19 cellular contexts compared by ENCODE assay signal in the genomic region with DNA sequence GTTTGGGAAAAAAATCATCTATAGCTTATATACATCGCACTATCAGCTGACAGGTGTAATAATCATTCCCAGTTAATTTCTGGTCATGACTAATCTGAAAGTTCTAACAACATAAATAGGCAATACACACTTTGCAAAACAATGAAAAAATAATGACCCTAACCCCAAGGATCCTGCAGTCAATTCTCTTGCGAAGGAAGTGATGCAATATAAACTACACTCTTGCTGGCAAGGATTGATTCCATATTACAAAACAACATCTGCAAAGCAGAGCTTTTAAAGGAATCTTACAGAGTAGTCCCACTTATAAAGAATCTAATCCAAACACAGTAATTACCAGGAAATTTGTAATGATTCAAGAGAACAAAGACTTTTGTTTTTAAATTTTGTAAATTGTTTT.
DNase-seq lines count a peak whose midpoint lies in the region; ATAC-seq and TF ChIP-seq lines count a peak whose summit lies in the region.
"Had no signal": no experiment of that assay in that cellular context is flagged by ENCODE, and none has a peak within 500 bp of the region (broad histone marks: within the 10 kb centered on the region; RNA-seq: fewer than 3 reads in every experiment).

No MANE protein-coding gene starts in this region.

- no peaks in the 10 kb centered on the region for H3K36me3 Mint-ChIP-seq in naive thymus-derived CD4-positive, alpha-beta T cell
- H3K36me3 Mint-ChIP-seq: CD8-positive, alpha-beta T cell had no signal

- no peak overlapping the region for H4K8ac ChIP-seq in mesenchymal stem cell (ENCODE audit: low read length)

- no peak overlapping the region for H3K4ac ChIP-seq in mesenchymal stem cell (ENCODE audit: low read depth in 1 of 2, low read length in 2 of 2)

- H3K9ac ChIP-seq in GM23248 (no peak overlapping the region), adipocyte (ENCODE audit: low read length) (no peak overlapping the region), mesenchymal stem cell (ENCODE audit: low read length) (peak overlapping the region; percentile 35)
- H3K9ac ChIP-seq: BLaER1, KMS-11 had no signal

- peaks cover 70% of the 10 kb centered on the region for H3K4me1 ChIP-seq in GM23248 (ENCODE audit: insufficient read depth)
- H3K4me1 ChIP-seq in adipocyte (ENCODE audit: control insufficient read depth, insufficient read depth, low read length), result peaks cover 78% of the 10 kb centered on the region
- H3K4me1 ChIP-seq in mesenchymal stem cell (ENCODE audit: control insufficient read depth, insufficient read depth, low read depth, low read length), result no peaks in the 10 kb centered on the region
- H3K4me1 ChIP-seq in hepatocyte (ENCODE audit: insufficient read depth), result peaks cover 7% of the 10 kb centered on the region
- no peaks in the 10 kb centered on the region for H3K4me1 ChIP-seq in naive thymus-derived CD4-positive, alpha-beta T cell (ENCODE audit: control insufficient read depth in 2 of 2, insufficient read depth in 2 of 2, low read length in 2 of 2)
- H3K4me1 ChIP-seq: BLaER1 had no signal

- H4K91ac ChIP-seq in mesenchymal stem cell (ENCODE audit: low read length), result no peak overlapping the region

- no peak overlapping the region for H2AK5ac ChIP-seq in mesenchymal stem cell (ENCODE audit: low read length, severe bottlenecking)

- POLR2A ChIA-PET in naive thymus-derived CD4-positive, alpha-beta T cell (lab: Charles Lee), result no interaction called here

- H3K4me1 Mint-ChIP-seq in naive thymus-derived CD4-positive, alpha-beta T cell, result no peaks in the 10 kb centered on the region

- no peak overlapping the region for H2BK5ac ChIP-seq in mesenchymal stem cell (ENCODE audit: low read depth, low read length, poor library complexity, severe bottlenecking)

- H3K27me3 ChIP-seq in GM23248 (replicated peaks; ENCODE audit: insufficient read depth) (no peaks in the 10 kb centered on the region), adipocyte (replicated peaks; ENCODE audit: control insufficient read depth, insufficient read depth, low read length) (no peaks in the 10 kb centered on the region), mesenchymal stem cell (ENCODE audit: control insufficient read depth in 1 of 2, insufficient read depth in 1 of 2, low read length in 2 of 2) (no peaks in the 10 kb centered on the region), hepatocyte (no peaks in the 10 kb centered on the region)
- H3K27me3 ChIP-seq in naive thymus-derived CD4-positive, alpha-beta T cell (ENCODE audit: control insufficient read depth in 2 of 2, insufficient read depth in 2 of 2, low read length in 2 of 2), result no peaks in the 10 kb centered on the region
- H3K27me3 ChIP-seq: BLaER1 had no signal

- H3K4me2 ChIP-seq in GM23248 (ENCODE audit: unreplicated experiment), result peak overlapping the region; percentile 71
- no peak overlapping the region for H3K4me2 ChIP-seq in mesenchymal stem cell (ENCODE audit: low read length, poor library complexity, severe bottlenecking)
- H3K4me2 ChIP-seq in hepatocyte, result no peak overlapping the region
- H3K4me2 ChIP-seq: BLaER1, GM23338, KMS-11, PC-9 had no signal

- H2BK15ac ChIP-seq in mesenchymal stem cell (ENCODE audit: low read depth, poor library complexity, severe bottlenecking), result no peak overlapping the region

- peaks cover 0 to 14% (median 9%) of the 10 kb centered on the region in 5 donors for H3K27me3 Mint-ChIP-seq in naive thymus-derived CD4-positive, alpha-beta T cell

- in situ Hi-C loops in GM23248 (cut with MboI), result no loop called here

- no peak overlapping the region for H3K14ac ChIP-seq in mesenchymal stem cell (ENCODE audit: low read length in 2 of 2)

- H3K9me3 ChIP-seq in GM23248 (ENCODE audit: low read depth) (no peaks in the 10 kb centered on the region), adipocyte (ENCODE audit: control insufficient read depth, low read length) (no peaks in the 10 kb centered on the region), mesenchymal stem cell (ENCODE audit: control insufficient read depth, low read length) (no peaks in the 10 kb centered on the region), hepatocyte (ENCODE audit: low read depth) (no peaks in the 10 kb centered on the region)
- no peaks in the 10 kb centered on the region for H3K9me3 ChIP-seq in naive thymus-derived CD4-positive, alpha-beta T cell (ENCODE audit: control insufficient read depth in 2 of 3, low read length in 3 of 3)
- H3K9me3 ChIP-seq: BLaER1 had no signal

- H2BK120ac ChIP-seq in mesenchymal stem cell (ENCODE audit: low read depth, low read length), result no peak overlapping the region

- no peaks in the 10 kb centered on the region for H3K9me3 Mint-ChIP-seq in naive thymus-derived CD4-positive, alpha-beta T cell
- H3K9me3 Mint-ChIP-seq: CD8-positive, alpha-beta T cell; GM23338; HFFc6 had no signal

- no peak overlapping the region for H2BK12ac ChIP-seq in mesenchymal stem cell (ENCODE audit: low read length in 2 of 2)

- no peak overlapping the region for H3K23ac ChIP-seq in mesenchymal stem cell (ENCODE audit: low read length in 2 of 2)

- H3K79me2 ChIP-seq in GM23248 (ENCODE audit: insufficient read depth) (peaks cover 53% of the 10 kb centered on the region), hepatocyte (peaks cover 20% of the 10 kb centered on the region)

- H3K79me1 ChIP-seq in mesenchymal stem cell (replicated peaks; ENCODE audit: low read length, poor library complexity, severe bottlenecking), result no peaks in the 10 kb centered on the region

- peaks cover 34% of the 10 kb centered on the region; the same call in 1 of the 2 replicates for H3F3A ChIP-seq in GM23248 (ENCODE audit: insufficient read depth)

- H3K4me3 ChIP-seq in GM23248 (no peak overlapping the region), adipocyte (ENCODE audit: low read length) (peak overlapping the region; percentile 3), mesenchymal stem cell (ENCODE audit: insufficient read depth in 1 of 2, low read depth in 1 of 2, low read length in 2 of 2) (peak overlapping the region in 1 of 2 experiments; percentile 32), hepatocyte (no peak overlapping the region)
- H3K4me3 ChIP-seq in naive thymus-derived CD4-positive, alpha-beta T cell (ENCODE audit: low read length), result no peak overlapping the region
- H3K4me3 ChIP-seq: BLaER1, GM23338, PC-9 had no signal

- WGBS in GM23248 (ENCODE audit: low coverage in 1 of 2, low lambda C conversion rate in 2 of 2, missing lambda C conversion rate in 2 of 2), 2 experiments, result 40 to 43% methylated on average over 2 of the region's 2 CpGs
- 87% methylated on average over 2 of the region's 2 CpGs for WGBS in mesenchymal stem cell
- 84% methylated on average over 2 of the region's 2 CpGs for WGBS in hepatocyte (ENCODE audit: low lambda C conversion rate, missing lambda C conversion rate)

- DNase-seq in GM23248 (peak; percentile 51), adipocyte (ENCODE audit: low read depth) (peak; percentile 1), fibroblast of gingiva (ENCODE audit: low read depth) (peak; percentile 70), mesenchymal stem cell (peak; percentile 10), hepatocyte (ENCODE audit: low spot score) (no peak), midbrain (lab: John Stamatoyannopoulos, UW) (no peak)
- no peak for DNase-seq in naive thymus-derived CD4-positive, alpha-beta T cell
- DNase-seq: CD8-positive, alpha-beta T cell; DMS79 treated with DMSO at 0.1 percent for 48 hours; HFFc6; NCI-H1048; NCI-H146; NCI-H2081; NCI-H510A treated with DMSO at 0.1 percent for 48 hours; NCI-H82; PC-9 had no signal

- H2AFZ ChIP-seq in GM23248, result no peak overlapping the region
- no peak overlapping the region for H2AFZ ChIP-seq in mesenchymal stem cell (ENCODE audit: low read depth, low read length)
- H2AFZ ChIP-seq in hepatocyte, result no peak overlapping the region
- H2AFZ ChIP-seq: GM23338, PC-9 had no signal

- no peak for ATAC-seq in naive thymus-derived CD4-positive, alpha-beta T cell
- ATAC-seq: CD8-positive, alpha-beta T cell; GM23338 had no signal

- intact Hi-C loops in naive thymus-derived CD4-positive, alpha-beta T cell (cut with micrococcal nuclease), result no loop called here

- H3K4me3 Mint-ChIP-seq in naive thymus-derived CD4-positive, alpha-beta T cell, result no peak overlapping the region
- H3K4me3 Mint-ChIP-seq: CD8-positive, alpha-beta T cell; GM23338; HFFc6 had no signal

- H3K9me2 ChIP-seq in GM23248 (ENCODE audit: insufficient read depth), result no peaks in the 10 kb centered on the region; the same call in 1 of the 2 replicates
- no peaks in the 10 kb centered on the region for H3K9me2 ChIP-seq in hepatocyte (replicated peaks; ENCODE audit: insufficient read depth)

- H3K27ac Mint-ChIP-seq in naive thymus-derived CD4-positive, alpha-beta T cell, result no peak overlapping the region
- H3K27ac Mint-ChIP-seq: CD8-positive, alpha-beta T cell; GM23338; HFFc6 had no signal

- no peak for TF ChIP-seq CTCF in hepatocyte (IDR thresholded peaks at IDR 0.05; ENCODE audit: poor library complexity)

- no peaks in the 10 kb centered on the region for H4K20me1 ChIP-seq in GM23248 (ENCODE audit: insufficient read depth)
- H4K20me1 ChIP-seq in hepatocyte (ENCODE audit: insufficient read depth, poor library complexity, severe bottlenecking), result no peaks in the 10 kb centered on the region
- H4K20me1 ChIP-seq: BLaER1 had no signal

- H3K27ac ChIP-seq in GM23248 (peak overlapping the region; percentile 16), mesenchymal stem cell (ENCODE audit: low read length, poor library complexity, severe bottlenecking) (no peak overlapping the region), hepatocyte (no peak overlapping the region)
- H3K27ac ChIP-seq in naive thymus-derived CD4-positive, alpha-beta T cell (ENCODE audit: low read depth, low read length), result no peak overlapping the region
- H3K27ac ChIP-seq: BLaER1, KMS-11, PC-9 had no signal

- no peak overlapping the region for H3K18ac ChIP-seq in mesenchymal stem cell (ENCODE audit: low read depth in 1 of 2, low read length in 2 of 2)

- H3K36me3 ChIP-seq in GM23248 (ENCODE audit: low read depth), result no peaks in the 10 kb centered on the region
- no peaks in the 10 kb centered on the region for H3K36me3 ChIP-seq in adipocyte (ENCODE audit: control insufficient read depth, insufficient read depth, low read length, severe bottlenecking)
- peaks cover 0 to 2% of the 10 kb centered on the region in 2 experiments for H3K36me3 ChIP-seq in mesenchymal stem cell (ENCODE audit: control insufficient read depth in 1 of 2, insufficient read depth in 2 of 2, low read depth in 1 of 2, low read length in 2 of 2)
- no peaks in the 10 kb centered on the region for H3K36me3 ChIP-seq in hepatocyte (replicated peaks; ENCODE audit: insufficient read depth, low read depth)
- H3K36me3 ChIP-seq in naive thymus-derived CD4-positive, alpha-beta T cell (ENCODE audit: control insufficient read depth in 2 of 3, insufficient read depth in 3 of 3, low read length in 3 of 3), result no peaks in the 10 kb centered on the region
- H3K36me3 ChIP-seq: BLaER1 had no signal

- CTCF ChIA-PET in naive thymus-derived CD4-positive, alpha-beta T cell (lab: Charles Lee), result no interaction called here

Comparison
In these comparisons a context has a peak if more than half of its experiments do, and no peak if none do; other contexts are left out.
1. DNase-seq: peak in GM23248 (single experiment), adipocyte (single experiment), fibroblast of gingiva (single experiment) and mesenchymal stem cell (single experiment); none in hepatocyte (single experiment), naive thymus-derived CD4-positive, alpha-beta T cell (0 of 9) and midbrain (single experiment).